Comparison of ENCODE assay signal across 12 cellular contexts in genomic region chr19:42121036-42121621, GRCh38. TPM values are rescaled to one million over a fixed set of nuclear protein-coding genes. Genes with fewer than 3 reads are reported as not detected.
DNase-seq lines count a peak whose midpoint lies in the region; ATAC-seq and TF ChIP-seq lines count a peak whose summit lies in the region.
"Had no signal": no experiment of that assay in that cellular context is flagged by ENCODE, and none has a peak within 500 bp of the region (broad histone marks: within the 10 kb centered on the region; RNA-seq: fewer than 3 reads in every experiment).

No MANE protein-coding gene starts in this region.

- no peaks in the 10 kb centered on the region for H3K9me3 Mint-ChIP-seq in CD4-positive, alpha-beta memory T cell
- H3K9me3 Mint-ChIP-seq in activated T-helper 17 cell treated with anti-CD3 and anti-CD28 coated beads, Interleukin-2, amount 50 U/mL, for 72 hours, result no peaks in the 10 kb centered on the region

- ATAC-seq in activated T-helper 17 cell treated with anti-CD3 and anti-CD28 coated beads, Interleukin-2, amount 50 U/mL, for 72 hours (replicated peaks), result peak; percentile 8
- no peak for ATAC-seq in GM18870 (IDR thresholded peaks at IDR 0.05; ENCODE audit: unreplicated experiment)

- no peak for DNase-seq in CD4-positive, alpha-beta memory T cell
- peak; percentile 35 for DNase-seq in H7
- no peak for DNase-seq in activated gamma-delta T cell (lab: John Stamatoyannopoulos, UW)
- no peak for DNase-seq in GM20000 (ENCODE audit: low spot score)
- DNase-seq in DMS53 treated with DMSO at 0.1 percent for 48 hours (lab: John Stamatoyannopoulos, UW; ENCODE audit: unreplicated experiment), result no peak
- DNase-seq: NCI-H187, retina, RPMI8226 had no signal

- H3K36me3 Mint-ChIP-seq in CD4-positive, alpha-beta memory T cell, result peaks cover 2 to 28% of the 10 kb centered on the region in 2 donors
- peaks cover 88% of the 10 kb centered on the region for H3K36me3 Mint-ChIP-seq in activated T-helper 17 cell treated with anti-CD3 and anti-CD28 coated beads, Interleukin-2, amount 50 U/mL, for 72 hours (ENCODE audit: low read depth)

- POLR2A ChIA-PET in CD4-positive, alpha-beta memory T cell (lab: Charles Lee; ENCODE audit: partially characterized antibody), result interaction anchor here (1.2 to 5.9 kb wide), 9 partner anchors 8 to 181 kb away, joined by 3 to 58 read pairs (median 6); partner anchors contain the start of genes PAFAH1B3, POU2F2, PRR19 and ZNF574

- H3K4me1 Mint-ChIP-seq in CD4-positive, alpha-beta memory T cell, result peaks cover 38 to 63% (median 50%) of the 10 kb centered on the region in 4 donors
- H3K4me1 Mint-ChIP-seq in activated T-helper 17 cell treated with anti-CD3 and anti-CD28 coated beads, Interleukin-2, amount 50 U/mL, for 72 hours, result peaks cover 34% of the 10 kb centered on the region

- peaks cover 4% of the 10 kb centered on the region for H3K36me3 ChIP-seq in CD4-positive, alpha-beta memory T cell (ENCODE audit: insufficient read depth, low read length)
- H3K36me3 ChIP-seq in H7 (replicated peaks; ENCODE audit: control insufficient read depth, insufficient read depth, low read length) (no peaks in the 10 kb centered on the region), mucosa of rectum (ENCODE audit: control insufficient read depth in 2 of 2, insufficient read depth in 2 of 2, low read length in 2 of 2) (peaks cover 0 to 4% of the 10 kb centered on the region in 2 donors)
- H3K36me3 ChIP-seq: cardiac muscle cell had no signal

- H3K4me3 Mint-ChIP-seq in CD4-positive, alpha-beta memory T cell, result peak overlapping the region in 6 of 8 donors; percentile 58 to 89 (median 80)
- peak overlapping the region; percentile 83 for H3K4me3 Mint-ChIP-seq in activated T-helper 17 cell treated with anti-CD3 and anti-CD28 coated beads, Interleukin-2, amount 50 U/mL, for 72 hours

- no peak overlapping the region for H3K9ac ChIP-seq in mucosa of rectum (ENCODE audit: low read depth in 1 of 2, low read length in 2 of 2)

- peak overlapping the region; percentile 83 for H3K27ac ChIP-seq in CD4-positive, alpha-beta memory T cell (ENCODE audit: low read depth, low read length)
- H3K27ac ChIP-seq in mucosa of rectum (ENCODE audit: low read depth in 2 of 2, low read length in 2 of 2), result peak overlapping the region; percentile 33 to 56
- H3K27ac ChIP-seq: cardiac muscle cell had no signal

- no peaks in the 10 kb centered on the region for H3K9me3 ChIP-seq in CD4-positive, alpha-beta memory T cell (ENCODE audit: control insufficient read depth in 1 of 2, low read length in 2 of 2)
- H3K9me3 ChIP-seq in mucosa of rectum (ENCODE audit: control insufficient read depth in 2 of 2, low read length in 2 of 2), result no peaks in the 10 kb centered on the region

- CTCF ChIA-PET in CD4-positive, alpha-beta memory T cell (lab: Charles Lee; ENCODE audit: partially characterized antibody), result interaction anchor here (1.0 to 5.1 kb wide), 4 partner anchors 11 to 19 kb away, joined by 3 to 53 read pairs (median 8); partner anchors contain the start of gene POU2F2

- intact Hi-C loops in CD4-positive, alpha-beta memory T cell (cut with micrococcal nuclease), result loop anchor here (1.0 kb wide), 1 partner anchor 11 kb away; the partner anchor contains the start of gene POU2F2

- H3K4me1 ChIP-seq in CD4-positive, alpha-beta memory T cell (ENCODE audit: insufficient read depth, low read length), result peaks cover 52% of the 10 kb centered on the region
- H3K4me1 ChIP-seq in mucosa of rectum (ENCODE audit: control insufficient read depth in 2 of 2, insufficient read depth in 2 of 2, low read length in 2 of 2), result peaks cover 0 to 5% of the 10 kb centered on the region in 2 donors

- H3K27me3 Mint-ChIP-seq in CD4-positive, alpha-beta memory T cell, result no peaks in the 10 kb centered on the region
- no peaks in the 10 kb centered on the region for H3K27me3 Mint-ChIP-seq in activated T-helper 17 cell treated with anti-CD3 and anti-CD28 coated beads, Interleukin-2, amount 50 U/mL, for 72 hours

- TF ChIP-seq CTCF in GM20000 (IDR thresholded peaks at IDR 0.05; ENCODE audit: extremely low read depth, missing control alignments), result no peak

- H3K27me3 ChIP-seq in CD4-positive, alpha-beta memory T cell (ENCODE audit: insufficient read depth, low read length), result no peaks in the 10 kb centered on the region
- no peaks in the 10 kb centered on the region for H3K27me3 ChIP-seq in H7 (ENCODE audit: control insufficient read depth, insufficient read depth, low read length)
- no peaks in the 10 kb centered on the region for H3K27me3 ChIP-seq in mucosa of rectum (ENCODE audit: control insufficient read depth in 2 of 2, insufficient read depth in 2 of 2, low read length in 2 of 2)
- H3K27me3 ChIP-seq: cardiac muscle cell had no signal

- no peak overlapping the region for H3K4me3 ChIP-seq in CD4-positive, alpha-beta memory T cell (ENCODE audit: low read length in 2 of 2)
- H3K4me3 ChIP-seq in H7 (ENCODE audit: insufficient read depth, low read depth, low read length) (no peak overlapping the region), mucosa of rectum (ENCODE audit: low read length in 2 of 2) (no peak overlapping the region)
- H3K4me3 ChIP-seq: cardiac muscle cell had no signal

- peak overlapping the region; percentile 88 to 99 (median 96) for H3K27ac Mint-ChIP-seq in CD4-positive, alpha-beta memory T cell
- H3K27ac Mint-ChIP-seq in activated T-helper 17 cell treated with anti-CD3 and anti-CD28 coated beads, Interleukin-2, amount 50 U/mL, for 72 hours, result peak overlapping the region; percentile 90

RNA-seq across cellular contexts. Expression of gene POU2F2, which starts 11.1 kb away (rescaled TPM):
- 10 to 100 TPM; 68.5 to 69.3 TPM for total RNA-seq in CD4-positive, alpha-beta memory T cell
- 10 to 100 TPM in 1 of 2 donors, 1 to 10 TPM in 1; 3.1 to 22.7 TPM for polyA plus RNA-seq in CD4-positive, alpha-beta memory T cell
- 0.90 and 2.4 TPM in 2 replicates for total RNA-seq in H7 (2014; rRNA removed; shearing (Covaris generic))
- total RNA-seq in activated T-helper 17 cell treated with anti-CD3 and anti-CD28 coated beads, Interleukin-2, amount 50 U/mL, for 72 hours, result 10 to 100 TPM; 33.1 to 95.9 TPM
- total RNA-seq: cardiac muscle cell had no signal

RNA-seq across cellular contexts. Expression of gene ZNF574, which starts 45.2 kb away (rescaled TPM):
- total RNA-seq in CD4-positive, alpha-beta memory T cell, result 10 to 100 TPM; 25.1 to 26.0 TPM
- polyA plus RNA-seq in CD4-positive, alpha-beta memory T cell, result 10 to 100 TPM; 14.8 to 24.6 TPM
- 44.0 and 45.4 TPM in 2 replicates for total RNA-seq in H7 (2014; rRNA removed; shearing (Covaris generic))
- 10 to 100 TPM; 12.1 to 12.5 TPM for total RNA-seq in activated T-helper 17 cell treated with anti-CD3 and anti-CD28 coated beads, Interleukin-2, amount 50 U/mL, for 72 hours

RNA-seq across cellular contexts. Expression of gene GRIK5, which starts 51.1 kb away (rescaled TPM):
- under 1 TPM; 0.12 to 0.17 TPM for total RNA-seq in CD4-positive, alpha-beta memory T cell
- not detected for polyA plus RNA-seq in CD4-positive, alpha-beta memory T cell
- total RNA-seq in H7 (2014; rRNA removed; shearing (Covaris generic)), result 15.7 and 16.4 TPM in 2 replicates
- 1 to 10 TPM in 1 of 2 donors, under 1 TPM in 1; 0.37 to 1.7 TPM for total RNA-seq in activated T-helper 17 cell treated with anti-CD3 and anti-CD28 coated beads, Interleukin-2, amount 50 U/mL, for 72 hours

Comparison
In these comparisons a context has a peak if more than half of its experiments do, and no peak if none do; other contexts are left out.
1. RNA of gene POU2F2, which starts 11.1 kb away (total RNA-seq): 33.1 to 95.9 TPM in activated T-helper 17 cell treated with anti-CD3 and anti-CD28 coated beads, Interleukin-2, amount 50 U/mL, for 72 hours and 68.5 to 69.3 TPM in CD4-positive, alpha-beta memory T cell; 0.90 to 2.4 TPM in H7; every median in the first group is over 10 times any median in the second.